1 cellular context compared by ENCODE assay signal in genomic region chr20:17530153-17530552, GRCh38.
TF ChIP-seq lines count a peak whose summit lies in the region.

No MANE protein-coding gene starts in this region.

TF ChIP-seq in HCT116, 20 proteins besides CTCF, POLR2A, EP300 and RAD21 (continued from another document):
- no peak for TF ChIP-seq ZBTB33 (IDR thresholded peaks at IDR 0.05; ENCODE audit: extremely low read depth, insufficient replicate concordance, low read length)
TF ChIP-seq in HCT116: peak in this region for 0.
